Comparison of ENCODE assay signal across 18 cellular contexts in the genomic region with DNA sequence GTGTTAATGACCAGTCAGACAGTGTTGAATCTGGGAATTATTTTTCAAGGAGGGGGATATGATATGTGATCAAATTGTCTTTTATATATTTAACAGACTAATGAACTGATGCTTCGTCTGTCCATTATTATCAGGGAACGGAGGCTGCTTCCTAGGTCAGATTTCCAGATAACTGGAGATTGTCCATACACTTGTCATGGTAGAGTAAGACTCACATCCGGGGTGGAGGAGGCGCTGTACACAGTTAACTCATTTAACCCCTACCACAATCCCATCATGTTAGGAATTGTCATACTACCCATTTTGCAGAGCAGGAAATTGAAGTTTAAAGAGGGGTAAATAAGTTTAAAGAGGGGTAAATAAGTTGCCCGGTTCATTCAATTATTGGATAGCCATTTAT. TPM values are rescaled to one million over a fixed set of nuclear protein-coding genes. Genes with fewer than 3 reads are reported as not detected.
DNase-seq lines count a peak whose midpoint lies in the region; ATAC-seq and TF ChIP-seq lines count a peak whose summit lies in the region.
"Had no signal": no experiment of that assay in that cellular context is flagged by ENCODE, and none has a peak within 500 bp of the region (broad histone marks: within the 10 kb centered on the region; RNA-seq: fewer than 3 reads in every experiment).

No MANE protein-coding gene starts in this region.

- H4K8ac ChIP-seq in trophoblast cell (ENCODE audit: low read depth, low read length): no peak overlapping the region

- H3K36me3 ChIP-seq in CD8-positive, alpha-beta T cell (ENCODE audit: insufficient read depth, low read length): no peaks in the 10 kb centered on the region
- H3K36me3 ChIP-seq in Loucy (ENCODE audit: insufficient read depth, low read length): no peaks in the 10 kb centered on the region
- no peaks in the 10 kb centered on the region for H3K36me3 ChIP-seq in colonic mucosa
- H3K36me3 ChIP-seq in psoas muscle (ENCODE audit: insufficient read depth in 1 of 2, low read depth in 1 of 2): no peaks in the 10 kb centered on the region
- no peaks in the 10 kb centered on the region for H3K36me3 ChIP-seq in prostate gland
- H3K36me3 ChIP-seq in trophoblast cell (ENCODE audit: control insufficient read depth in 1 of 2, insufficient read depth in 2 of 2, low read length in 2 of 2): no peaks in the 10 kb centered on the region
- H3K36me3 ChIP-seq: BLaER1, HAP-1 had no signal

- H3F3A ChIP-seq in Loucy (ENCODE audit: low read depth): peaks cover 7% of the 10 kb centered on the region; the same call in 1 of the 2 replicates

- H3K9ac ChIP-seq in Loucy (ENCODE audit: low read depth, low read length, poor library complexity, severe bottlenecking) (peak overlapping the region; percentile 49), colonic mucosa (ENCODE audit: low read depth in 2 of 2, low read length in 2 of 2) (peak overlapping the region in 1 of 2 donors; percentile 66), trophoblast cell (ENCODE audit: low read length) (no peak overlapping the region)
- H3K9ac ChIP-seq: BLaER1 had no signal

- H3K36me3 Mint-ChIP-seq in CD8-positive, alpha-beta T cell: peaks cover 2% of the 10 kb centered on the region

- peaks cover 8% of the 10 kb centered on the region for H3K4me1 ChIP-seq in CD8-positive, alpha-beta T cell (ENCODE audit: insufficient read depth, low read length)
- H3K4me1 ChIP-seq in Loucy (ENCODE audit: insufficient read depth, low read length, poor library complexity, severe bottlenecking) (peaks cover 68% of the 10 kb centered on the region), colonic mucosa (peaks cover 16% of the 10 kb centered on the region), psoas muscle (peaks cover 44% of the 10 kb centered on the region), prostate gland (replicated peaks) (no peaks in the 10 kb centered on the region), trophoblast cell (ENCODE audit: control insufficient read depth in 1 of 2, insufficient read depth in 2 of 2, low read length in 2 of 2) (no peaks in the 10 kb centered on the region)
- H3K4me1 ChIP-seq: BLaER1, HAP-1 had no signal

- 49 to 71% (median 54%) methylated on average over 5 of the region's 5 CpGs for WGBS in psoas muscle, 3 donors
- WGBS in prostate gland: 83% methylated on average over 5 of the region's 5 CpGs
- WGBS in trophoblast cell (ENCODE audit: extremely low coverage, insufficient coverage, insufficient read length): no CpG with 5 or more reads among the region's 5 CpGs

- CTCF ChIA-PET in CD8-positive, alpha-beta T cell (lab: Charles Lee): no interaction called here

- H3K9me3 Mint-ChIP-seq in CD8-positive, alpha-beta T cell: no peaks in the 10 kb centered on the region

- H3K23ac ChIP-seq in trophoblast cell (ENCODE audit: low read length): no peak overlapping the region

- POLR2A ChIA-PET in CD8-positive, alpha-beta T cell (lab: Charles Lee): no interaction called here

- H3K14ac ChIP-seq in trophoblast cell (ENCODE audit: low read length): no peak overlapping the region

- no peaks in the 10 kb centered on the region for H3K79me1 ChIP-seq in trophoblast cell (ENCODE audit: low read length)

- H4K20me1 ChIP-seq in Loucy (ENCODE audit: insufficient read depth, low read length, poor library complexity, severe bottlenecking): no peaks in the 10 kb centered on the region

- no peak overlapping the region for H3K18ac ChIP-seq in trophoblast cell (ENCODE audit: low read length)

- no peak overlapping the region for H3K4me3 ChIP-seq in CD8-positive, alpha-beta T cell (ENCODE audit: low read depth, low read length)
- H3K4me3 ChIP-seq in Loucy (ENCODE audit: low read length, poor library complexity, severe bottlenecking) (no peak overlapping the region), colonic mucosa (no peak overlapping the region), psoas muscle (peak overlapping the region; percentile 48), prostate gland (no peak overlapping the region), trophoblast cell (ENCODE audit: low read depth, low read length) (no peak overlapping the region)
- H3K4me3 ChIP-seq: BLaER1, GM12878, HAP-1, lung had no signal

- ATAC-seq in CD8-positive, alpha-beta T cell: no peak
- peak in 1 of 4 donors; percentile 19 for ATAC-seq in psoas muscle
- no peak for ATAC-seq in HG02885 (IDR thresholded peaks at IDR 0.05; ENCODE audit: poor library complexity, unreplicated experiment)

- H3K27me3 Mint-ChIP-seq in CD8-positive, alpha-beta T cell (ENCODE audit: low read depth): no peaks in the 10 kb centered on the region

- no peaks in the 10 kb centered on the region for H3K9me2 ChIP-seq in Loucy (replicated peaks; ENCODE audit: low read depth, low read length)

- DNase-seq in CD8-positive, alpha-beta T cell: no peak
- DNase-seq in colonic mucosa (no peak), psoas muscle (no peak), prostate gland (ENCODE audit: low spot score) (no peak), trophoblast cell (no peak)
- DNase-seq: activated CD4-positive, alpha-beta T cell treated with anti-CD3 and anti-CD28 coated beads, Interleukin-2, amount 50 U/mL, for 48 hours; activated effector memory CD4-positive, alpha-beta T cell treated with Interleukin-2 at 50 U/mL for 16 hours; aorta; NCI-H1092; NCI-H82; SHP77; stimulated activated CD4-positive, alpha-beta T cell treated with anti-CD3 and anti-CD28 coated beads, Interleukin-2, amount 100 ng/mL, for 24 hours had no signal

- H2BK5ac ChIP-seq in trophoblast cell (ENCODE audit: low read depth, low read length, poor library complexity): no peak overlapping the region

- TF ChIP-seq CTCF in CD8-positive, alpha-beta T cell (IDR thresholded peaks at IDR 0.05): no peak
- TF ChIP-seq CTCF in Loucy (conservative IDR thresholded peaks at IDR 0.05; ENCODE audit: low read length): no peak
- TF ChIP-seq CTCF in colonic mucosa (IDR thresholded peaks at IDR 0.05): no peak
- no peak for TF ChIP-seq CTCF in psoas muscle (IDR thresholded peaks at IDR 0.05)
- no peak for TF ChIP-seq CTCF in prostate gland (IDR thresholded peaks at IDR 0.05)

- H2AK5ac ChIP-seq in trophoblast cell (ENCODE audit: low read length): no peak overlapping the region

- H3K27ac Mint-ChIP-seq in CD8-positive, alpha-beta T cell: peak overlapping the region; percentile 2

- no peak overlapping the region for H3K4me3 Mint-ChIP-seq in CD8-positive, alpha-beta T cell

- TF ChIP-seq POLR2A in prostate gland (IDR thresholded peaks at IDR 0.05): no peak

- H3K79me2 ChIP-seq in Loucy (ENCODE audit: insufficient read depth, low read length) (peaks cover 35% of the 10 kb centered on the region), trophoblast cell (ENCODE audit: control insufficient read depth, insufficient read depth, low read length, poor library complexity) (no peaks in the 10 kb centered on the region)

- H2BK12ac ChIP-seq in trophoblast cell (ENCODE audit: low read length): no peak overlapping the region

- peaks cover 77% of the 10 kb centered on the region for H3K4me1 Mint-ChIP-seq in CD8-positive, alpha-beta T cell (ENCODE audit: low read depth)

- H4K91ac ChIP-seq in trophoblast cell (ENCODE audit: low read depth, low read length): no peak overlapping the region

- H2BK120ac ChIP-seq in trophoblast cell (ENCODE audit: insufficient read depth, low read length, poor library complexity): no peak overlapping the region

- no peak overlapping the region for H4K12ac ChIP-seq in trophoblast cell (ENCODE audit: low read depth, low read length)

- H3K9me3 ChIP-seq in CD8-positive, alpha-beta T cell (ENCODE audit: low read length): no peaks in the 10 kb centered on the region
- no peaks in the 10 kb centered on the region for H3K9me3 ChIP-seq in Loucy (ENCODE audit: insufficient read depth, low read depth, low read length)
- H3K9me3 ChIP-seq in colonic mucosa: no peaks in the 10 kb centered on the region
- H3K9me3 ChIP-seq in psoas muscle: no peaks in the 10 kb centered on the region
- H3K9me3 ChIP-seq in prostate gland: no peaks in the 10 kb centered on the region
- H3K9me3 ChIP-seq in trophoblast cell (ENCODE audit: insufficient read depth, low read depth, low read length): no peaks in the 10 kb centered on the region
- H3K9me3 ChIP-seq: BLaER1, HAP-1 had no signal

- H2AFZ ChIP-seq in Loucy (ENCODE audit: low read length): no peak overlapping the region
- H2AFZ ChIP-seq in trophoblast cell (ENCODE audit: insufficient read depth, low read length, poor library complexity): no peak overlapping the region

- H3K4me2 ChIP-seq in Loucy (ENCODE audit: low read depth, low read length, poor library complexity, severe bottlenecking): no peak overlapping the region
- no peak overlapping the region for H3K4me2 ChIP-seq in trophoblast cell (ENCODE audit: low read length)
- H3K4me2 ChIP-seq: BLaER1 had no signal

- intact Hi-C loops in CD8-positive, alpha-beta T cell (cut with DNase I, micrococcal nuclease): no loop called here
- intact Hi-C loops in colonic mucosa (cut with DNase I): no loop called here
- intact Hi-C loops in psoas muscle (cut with DNase I): no loop called here
- intact Hi-C loops in prostate gland (cut with DNase I): loop anchor here (10.0 kb wide), 1 partner anchor 51 kb away; a partner anchor contains a TSS

- H3K4ac ChIP-seq in trophoblast cell (ENCODE audit: low read depth, low read length): no peak overlapping the region

- H3K27ac ChIP-seq in CD8-positive, alpha-beta T cell (ENCODE audit: low read depth, low read length): no peak overlapping the region
- H3K27ac ChIP-seq in colonic mucosa: peak overlapping the region; percentile 49
- H3K27ac ChIP-seq in psoas muscle: peak overlapping the region; percentile 14
- H3K27ac ChIP-seq in prostate gland: peak overlapping the region in 1 of 2 donors; percentile 13
- H3K27ac ChIP-seq in trophoblast cell (ENCODE audit: low read depth, low read length): no peak overlapping the region
- H3K27ac ChIP-seq: BLaER1 had no signal

- H3K27me3 ChIP-seq in CD8-positive, alpha-beta T cell (ENCODE audit: insufficient read depth, low read length): no peaks in the 10 kb centered on the region
- H3K27me3 ChIP-seq in Loucy (ENCODE audit: insufficient read depth, low read length, poor library complexity, severe bottlenecking) (no peaks in the 10 kb centered on the region), colonic mucosa (no peaks in the 10 kb centered on the region), psoas muscle (ENCODE audit: insufficient read depth in 3 of 3, low read length in 2 of 3) (no peaks in the 10 kb centered on the region), prostate gland (replicated peaks; ENCODE audit: insufficient read depth) (no peaks in the 10 kb centered on the region), trophoblast cell (ENCODE audit: insufficient read depth, low read length) (no peaks in the 10 kb centered on the region)
- H3K27me3 ChIP-seq: BLaER1 had no signal

RNA-seq across cellular contexts. Expression of a gene that starts 55.9 kb away (rescaled TPM):
- total RNA-seq in CD8-positive, alpha-beta T cell: 10 to 100 TPM; 46.0 to 46.6 TPM
- total RNA-seq in colonic mucosa (10 to 100 TPM; 59.1 to 74.0 TPM), psoas muscle (10 to 100 TPM; 12.0 to 28.7 (median 13.1) TPM), prostate gland (10 to 100 TPM; 11.7 to 39.8 TPM)
- 1 to 10 TPM; 2.5 to 6.8 (median 4.3) TPM for polyA plus RNA-seq in psoas muscle
- 3.3 and 3.7 TPM in 2 replicates for polyA plus RNA-seq in trophoblast cell (2013)

Comparison
In these comparisons a context has a peak if more than half of its experiments do, and no peak if none do; other contexts are left out.
1. H3K27ac ChIP-seq: peak in colonic mucosa (single experiment) and psoas muscle (single experiment); none in CD8-positive, alpha-beta T cell (single experiment) and trophoblast cell (single experiment).